In genomic region chr2:24049485-24050021, GRCh38 we compare ENCODE assay signal across 8 cellular contexts. TPM values are rescaled to one million over a fixed set of nuclear protein-coding genes. Genes with fewer than 3 reads are reported as not detected.
DNase-seq lines count a peak whose midpoint lies in the region; ATAC-seq lines count a peak whose summit lies in the region.

TSS of gene FKBP1B (plus strand) at chr2:24049741. CDS start at chr2:24049850, 109 bp downstream.

- H3K4me1 ChIP-seq in SJSA1 (replicated peaks): peaks cover 24% of the 10 kb centered on the region

- H3K9me3 ChIP-seq in SJSA1 (replicated peaks): no peaks in the 10 kb centered on the region

- H3K36me3 ChIP-seq in SJSA1: no peaks in the 10 kb centered on the region

- no peak for ATAC-seq in GM19467 (IDR thresholded peaks at IDR 0.05; ENCODE audit: unreplicated experiment)
- ATAC-seq in GM21367 (IDR thresholded peaks at IDR 0.05; ENCODE audit: unreplicated experiment): no peak

- DNase-seq in CD1c-positive myeloid dendritic cell (ENCODE audit: extremely low spot score): peak; percentile 56
- DNase-seq in HT1080 (ENCODE audit: low read depth): peak; percentile 49
- DNase-seq in SJSA1 (ENCODE audit: low read depth in 1 of 2, low spot score in 2 of 2): peak; percentile 25 to 76
- peak; percentile 49 for DNase-seq in hepatic stellate cell (ENCODE audit: low spot score)
- peak; percentile 60 for DNase-seq in retina

- H3K27ac ChIP-seq in SJSA1: no peak within 1 kb of the TSS
- H3K27ac ChIP-seq in angular gyrus (ENCODE audit: low read depth, low read length): peak within 1 kb of the TSS; percentile 48

- H3K27me3 ChIP-seq in SJSA1 (replicated peaks): no peaks in the 10 kb centered on the region

- peak within 1 kb of the TSS; percentile 56 for H3K4me3 ChIP-seq in SJSA1

RNA-seq across cellular contexts. Expression of gene FKBP1B, which starts in this region (rescaled TPM):
- total RNA-seq in HT1080 (2014; rRNA removed; shearing (Covaris generic)): 0.56 and 0.63 TPM in 2 replicates
- 0.46 and 0.52 TPM in 2 replicates for polyA plus RNA-seq in HT1080 (2015; cell fraction: cytosol; rRNA removed)
- polyA plus RNA-seq in HT1080 (2015; cell fraction: nucleus; rRNA removed): 0.12 TPM in 1 of 2 replicates, not detected in the other
- total RNA-seq in SJSA1 (2014; rRNA removed; shearing (Covaris generic)): 15.1 and 18.2 TPM in 2 replicates

Comparison
In these comparisons a context has a peak if more than half of its experiments do, and no peak if none do; other contexts are left out.
1. Peak in DNase-seq in HT1080; RNA of the gene not detected or under 1 TPM.